Comparison of ENCODE assay signal across 1 cellular context in genomic region chr4:141768954-141769353, GRCh38.
TF ChIP-seq lines count a peak whose summit lies in the region.

No MANE protein-coding gene starts in this region.

TF ChIP-seq in HepG2, 621 proteins besides CTCF, POLR2A, EP300 and RAD21 (continued from another document):
- no peak for TF ChIP-seq ZNF83 (CRISPR knock-in tag; IDR thresholded peaks at IDR 0.05; ENCODE audit: borderline replicate concordance)
- TF ChIP-seq DMTF1 (CRISPR knock-in tag; IDR thresholded peaks at IDR 0.05): no peak
- no peak for TF ChIP-seq XRCC5 (optimal IDR thresholded peaks at IDR 0.05; ENCODE audit: low read length)
- no peak for TF ChIP-seq NR2F6 (IDR thresholded peaks at IDR 0.05)
- TF ChIP-seq NR2F6 (CRISPR knock-in tag; IDR thresholded peaks at IDR 0.05): no peak
